ENCODE assay signal across 23 cellular contexts in the genomic region with DNA sequence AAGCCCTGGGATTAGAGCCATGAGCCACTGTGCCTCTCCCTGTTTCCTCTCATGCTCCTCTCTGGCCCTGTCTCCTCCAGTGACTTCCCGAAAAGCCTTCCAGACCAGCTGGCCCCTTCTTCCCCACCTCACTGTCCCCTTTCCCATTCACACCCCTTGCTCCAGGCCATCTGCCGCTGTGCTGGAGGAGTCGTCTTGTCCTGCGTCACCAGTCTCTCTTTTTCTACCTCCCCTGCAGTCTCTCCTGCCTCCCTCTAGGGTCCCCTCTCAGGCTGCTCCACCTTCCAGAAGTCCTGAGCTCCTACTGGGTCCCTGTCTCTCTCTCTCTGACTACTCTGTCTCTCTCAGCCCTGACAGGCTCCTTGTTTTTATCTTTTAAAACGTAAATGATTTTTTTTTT. TPM values are rescaled to one million over a fixed set of nuclear protein-coding genes. Genes with fewer than 3 reads are reported as not detected.
A peak's percentile ranks its signal among the peaks of the same experiment; 100 is the strongest.
DNase-seq lines count a peak whose midpoint lies in the region; ATAC-seq and TF ChIP-seq lines count a peak whose summit lies in the region.
"Had no signal": no experiment of that assay in that cellular context is flagged by ENCODE, and none has a peak within 500 bp of the region (broad histone marks: within the 10 kb centered on the region; RNA-seq: fewer than 3 reads in every experiment).

No MANE protein-coding gene starts in this region.

- H3K9me3 Mint-ChIP-seq in H9 (no peaks in the 10 kb centered on the region), naive B cell (peaks cover 0 to 4% (median 0%) of the 10 kb centered on the region in 7 donors)
- no peaks in the 10 kb centered on the region for H3K9me3 Mint-ChIP-seq in activated T-helper 17 cell treated with anti-CD3 and anti-CD28 coated beads, Interleukin-2, amount 50 U/mL, for 72 hours
- H3K9me3 Mint-ChIP-seq: stimulated activated memory B cell treated with anti-CD40 and anti-IgM and Interleukin-4, amounts not matched to agents 10 μg/mL and 1 μg/mL and 100 μg/mL, for 72 hours had no signal

- peak overlapping the region; percentile 15 to 84 (median 74); a peak in 21 of 22 replicates for H3K4me2 ChIP-seq in BLaER1 treated with 17β-estradiol and CSF1 and Interleukin-3, amounts not matched to agents 10 nM and 100 nM
- H3K4me2 ChIP-seq in H9 (ENCODE audit: insufficient read depth, insufficient read length, low read length): no peak overlapping the region

- peaks cover 0 to 89% (median 76%) of the 10 kb centered on the region in 11 experiments; a peak in 19 of 22 replicates for H3K36me3 ChIP-seq in BLaER1 treated with 17β-estradiol and CSF1 and Interleukin-3, amounts not matched to agents 10 nM and 100 nM
- H3K36me3 ChIP-seq in tibial artery: no peaks in the 10 kb centered on the region
- H3K36me3 ChIP-seq: gastrocnemius medialis, neutrophil, thoracic aorta had no signal

- ATAC-seq in activated T-helper 17 cell treated with anti-CD3 and anti-CD28 coated beads, Interleukin-2, amount 50 U/mL, for 72 hours (replicated peaks): no peak
- ATAC-seq in naive B cell (ENCODE audit: low read depth in 2 of 2): no peak
- ATAC-seq: gastrocnemius medialis; left cardiac atrium; stimulated activated memory B cell treated with anti-CD40 and anti-IgM and Interleukin-4, amounts not matched to agents 10 μg/mL and 1 μg/mL and 100 μg/mL, for 72 hours had no signal

- no CpG with 5 or more reads among the region's 5 CpGs for WGBS in H9 (ENCODE audit: extremely low coverage, insufficient read length, low lambda C conversion rate)

- no peak overlapping the region for H2AFZ ChIP-seq in H9 (ENCODE audit: low read length)

- no peak overlapping the region for H3K18ac ChIP-seq in H9 (ENCODE audit: insufficient read length, low read depth, low read length)

- no peaks in the 10 kb centered on the region for H3K79me2 ChIP-seq in H9 (ENCODE audit: insufficient read depth, low read length)

- no peak overlapping the region for H2BK5ac ChIP-seq in H9 (ENCODE audit: insufficient read length, low read length)

- DNase-seq in H9: no peak
- DNase-seq in naive B cell: no peak
- DNase-seq in NCI-H2029 treated with DMSO at 0.1 percent for 48 hours (lab: John Stamatoyannopoulos, UW): no peak
- no peak for DNase-seq in NCI-H446 treated with DMSO at 0.1 percent for 48 hours (lab: John Stamatoyannopoulos, UW)
- DNase-seq in tibial artery: no peak
- DNase-seq: activated CD4-positive, alpha-beta T cell treated with anti-CD3 and anti-CD28 coated beads, Interleukin-2, amount 50 U/mL, for 4 hours; amygdala; central memory CD4-positive, alpha-beta T cell; gastrocnemius medialis; KBM-7; left cardiac atrium; midbrain; NCI-H1694; NCI-H446; RPMI8226; SW 1271 had no signal

- intact Hi-C loops in tibial artery (cut with DNase I; ENCODE audit: low total_unique reads): no loop called here

- no peak overlapping the region for H2BK15ac ChIP-seq in H9 (ENCODE audit: low read depth, low read length)

- H3K27ac ChIP-seq in BLaER1 treated with 17β-estradiol and CSF1 and Interleukin-3, amounts not matched to agents 10 nM and 100 nM: peak overlapping the region in 10 of 11 experiments; percentile 14 to 58 (median 35); a peak in 12 of 22 replicates
- H3K27ac ChIP-seq in H9 (ENCODE audit: insufficient read length, low read depth, low read length): no peak overlapping the region
- no peak overlapping the region for H3K27ac ChIP-seq in tibial artery
- H3K27ac ChIP-seq: gastrocnemius medialis, neutrophil, thoracic aorta had no signal

- H3K14ac ChIP-seq in H9 (ENCODE audit: insufficient read depth, low read length): peak overlapping the region; percentile 63; the same call in 1 of the 2 replicates

- no peaks in the 10 kb centered on the region for H3K27me3 ChIP-seq in BLaER1 treated with 17β-estradiol and CSF1 and Interleukin-3, amounts not matched to agents 10 nM and 100 nM
- no peaks in the 10 kb centered on the region for H3K27me3 ChIP-seq in H9 (ENCODE audit: insufficient read depth, low read length)
- peaks cover 0 to 2% of the 10 kb centered on the region in 2 donors for H3K27me3 ChIP-seq in tibial artery
- H3K27me3 ChIP-seq: gastrocnemius medialis had no signal

- H2BK20ac ChIP-seq in H9 (ENCODE audit: low read depth, low read length, poor library complexity, severe bottlenecking): no peak overlapping the region

- H3K4ac ChIP-seq in H9 (ENCODE audit: low read depth, low read length): no peak overlapping the region

- no peak overlapping the region for H4K91ac ChIP-seq in H9 (ENCODE audit: insufficient read length, low read depth, low read length)

- no peak overlapping the region for H3K23ac ChIP-seq in H9 (ENCODE audit: insufficient read length, low read depth, low read length)

- H3K4me3 Mint-ChIP-seq in H9: no peak overlapping the region
- no peak overlapping the region for H3K4me3 Mint-ChIP-seq in activated T-helper 17 cell treated with anti-CD3 and anti-CD28 coated beads, Interleukin-2, amount 50 U/mL, for 72 hours
- H3K4me3 Mint-ChIP-seq in naive B cell: peak overlapping the region in 5 of 8 donors; percentile 39 to 74 (median 49)
- H3K4me3 Mint-ChIP-seq: stimulated activated memory B cell treated with anti-CD40 and anti-IgM and Interleukin-4, amounts not matched to agents 10 μg/mL and 1 μg/mL and 100 μg/mL, for 72 hours had no signal

- H3K36me3 Mint-ChIP-seq in H9 (ENCODE audit: insufficient read depth in 1 of 3, low read depth in 3 of 3) (no peaks in the 10 kb centered on the region), naive B cell (peaks cover 30 to 33% of the 10 kb centered on the region in 2 donors)
- no peaks in the 10 kb centered on the region for H3K36me3 Mint-ChIP-seq in activated T-helper 17 cell treated with anti-CD3 and anti-CD28 coated beads, Interleukin-2, amount 50 U/mL, for 72 hours (ENCODE audit: low read depth)

- H4K5ac ChIP-seq in H9 (ENCODE audit: insufficient read length, low read depth, low read length): no peak overlapping the region

- H3K4me3 ChIP-seq in BLaER1 treated with 17β-estradiol and CSF1 and Interleukin-3, amounts not matched to agents 10 nM and 100 nM: no peak overlapping the region
- H3K4me3 ChIP-seq in tibial artery: no peak overlapping the region
- H3K4me3 ChIP-seq: gastrocnemius medialis, thoracic aorta had no signal

- peaks cover 89 to 99% (median 95%) of the 10 kb centered on the region in 10 experiments for H3K4me1 ChIP-seq in BLaER1 treated with 17β-estradiol and CSF1 and Interleukin-3, amounts not matched to agents 10 nM and 100 nM
- H3K4me1 ChIP-seq in H9 (ENCODE audit: insufficient read depth, low read length) (no peaks in the 10 kb centered on the region), tibial artery (no peaks in the 10 kb centered on the region)
- H3K4me1 ChIP-seq: gastrocnemius medialis had no signal

- no peak overlapping the region for H4K8ac ChIP-seq in H9 (replicated peaks; ENCODE audit: insufficient read length, low read depth, low read length)

- peak overlapping the region in 1 of 11 experiments; percentile 38; a peak in 3 of 22 replicates for H3K9ac ChIP-seq in BLaER1 treated with 17β-estradiol and CSF1 and Interleukin-3, amounts not matched to agents 10 nM and 100 nM
- H3K9ac ChIP-seq in H9 (ENCODE audit: extremely low read depth, insufficient read length, low read length): no peak overlapping the region

- no peaks in the 10 kb centered on the region for H3K79me1 ChIP-seq in H9 (ENCODE audit: insufficient read depth, low read depth, low read length, poor library complexity, severe bottlenecking)

- H3K56ac ChIP-seq in H9 (ENCODE audit: insufficient read length, low read depth, low read length): no peak overlapping the region

- H3K9me3 ChIP-seq in BLaER1 treated with 17β-estradiol and CSF1 and Interleukin-3, amounts not matched to agents 10 nM and 100 nM (replicated peaks in 1 of 11): no peaks in the 10 kb centered on the region
- no peaks in the 10 kb centered on the region for H3K9me3 ChIP-seq in H9 (ENCODE audit: control insufficient read depth, low read depth, low read length)
- no peaks in the 10 kb centered on the region for H3K9me3 ChIP-seq in tibial artery
- H3K9me3 ChIP-seq: gastrocnemius medialis, neutrophil, thoracic aorta had no signal

- H3K27me3 Mint-ChIP-seq in H9 (ENCODE audit: low read depth): peaks cover 23% of the 10 kb centered on the region
- H3K27me3 Mint-ChIP-seq in activated T-helper 17 cell treated with anti-CD3 and anti-CD28 coated beads, Interleukin-2, amount 50 U/mL, for 72 hours: peaks cover 9% of the 10 kb centered on the region
- H3K27me3 Mint-ChIP-seq in naive B cell: no peaks in the 10 kb centered on the region
- H3K27me3 Mint-ChIP-seq: stimulated activated memory B cell treated with anti-CD40 and anti-IgM and Interleukin-4, amounts not matched to agents 10 μg/mL and 1 μg/mL and 100 μg/mL, for 72 hours had no signal

- H2BK120ac ChIP-seq in H9 (ENCODE audit: low read depth, low read length, poor library complexity, severe bottlenecking): no peak overlapping the region

- H2AK5ac ChIP-seq in H9 (ENCODE audit: insufficient read length, low read length): no peak overlapping the region

- no peaks in the 10 kb centered on the region for H3K23me2 ChIP-seq in H9 (ENCODE audit: insufficient read length, low read depth, low read length, poor library complexity, severe bottlenecking)

- H3T11ph ChIP-seq in H9 (ENCODE audit: low read length): no peak overlapping the region

- peak overlapping the region in 1 of 3 experiments; percentile 66; a peak in 2 of 7 replicates for H3K27ac Mint-ChIP-seq in H9
- peak overlapping the region; percentile 25 for H3K27ac Mint-ChIP-seq in activated T-helper 17 cell treated with anti-CD3 and anti-CD28 coated beads, Interleukin-2, amount 50 U/mL, for 72 hours
- H3K27ac Mint-ChIP-seq in naive B cell: peak overlapping the region in 5 of 6 donors; percentile 52 to 99 (median 90)
- H3K27ac Mint-ChIP-seq: stimulated activated memory B cell treated with anti-CD40 and anti-IgM and Interleukin-4, amounts not matched to agents 10 μg/mL and 1 μg/mL and 100 μg/mL, for 72 hours had no signal

- H2BK12ac ChIP-seq in H9 (ENCODE audit: insufficient read length, low read depth, low read length): no peak overlapping the region

- H3K4me1 Mint-ChIP-seq in H9 (peaks cover 0 to 12% of the 10 kb centered on the region in 2 experiments; a peak in 3 of 4 replicates), naive B cell (peaks cover 49 to 86% (median 71%) of the 10 kb centered on the region in 3 donors)
- H3K4me1 Mint-ChIP-seq in activated T-helper 17 cell treated with anti-CD3 and anti-CD28 coated beads, Interleukin-2, amount 50 U/mL, for 72 hours: peaks cover 18% of the 10 kb centered on the region

- H4K20me1 ChIP-seq in BLaER1 treated with 17β-estradiol and CSF1 and Interleukin-3, amounts not matched to agents 10 nM and 100 nM: peaks cover 0 to 18% (median 0%) of the 10 kb centered on the region in 11 experiments; a peak in 3 of 22 replicates
- H4K20me1 ChIP-seq in H9 (ENCODE audit: control insufficient read depth, insufficient read depth, insufficient read length): no peaks in the 10 kb centered on the region

- no peak for TF ChIP-seq CTCF in H9 (conservative IDR thresholded peaks at IDR 0.05)
- TF ChIP-seq CTCF in tibial artery (IDR thresholded peaks at IDR 0.05): no peak

RNA-seq across cellular contexts. Expression of gene FFAR1, which starts 5.3 kb away (rescaled TPM):
- total RNA-seq in H9 (2021): not detected in 2 replicates
- under 1 TPM; 0.42 to 0.54 TPM for total RNA-seq in activated T-helper 17 cell treated with anti-CD3 and anti-CD28 coated beads, Interleukin-2, amount 50 U/mL, for 72 hours
- polyA plus RNA-seq in naive B cell (ENCODE audit: low read depth in 6 of 6): 1 to 10 TPM in 2 of 6 donors, under 1 TPM in 4; 0.14 to 1.9 (median 0.75) TPM
- total RNA-seq: gastrocnemius medialis, left cardiac atrium, renal cortical epithelial cell, thoracic aorta had no signal
- polyA plus RNA-seq: esophagus had no signal

RNA-seq across cellular contexts. Expression of gene CD22, which starts 13.4 kb away (rescaled TPM):
- not detected in 2 replicates for total RNA-seq in H9 (2021)
- 10 to 100 TPM in 1 of 2 donors, 1 to 10 TPM in 1; 5.3 to 11.7 TPM for total RNA-seq in activated T-helper 17 cell treated with anti-CD3 and anti-CD28 coated beads, Interleukin-2, amount 50 U/mL, for 72 hours
- 100 to 1,000 TPM; 364 to 971 (median 552) TPM for polyA plus RNA-seq in naive B cell (ENCODE audit: low read depth in 6 of 6)
- total RNA-seq: renal cortical epithelial cell had no signal

RNA-seq across cellular contexts. Expression of gene FFAR3, which starts 15.8 kb away (rescaled TPM):
- total RNA-seq in H9 (2021): not detected in 2 replicates
- total RNA-seq in activated T-helper 17 cell treated with anti-CD3 and anti-CD28 coated beads, Interleukin-2, amount 50 U/mL, for 72 hours: 1 to 10 TPM; 1.7 to 2.3 TPM
- polyA plus RNA-seq in naive B cell (ENCODE audit: low read depth in 6 of 6): under 1 TPM in 1 of 6 donors, not detected in 5; 0.17 TPM
- total RNA-seq: gastrocnemius medialis, renal cortical epithelial cell, thoracic aorta had no signal
- polyA plus RNA-seq: esophagus had no signal

RNA-seq across cellular contexts. Expression of gene GPR42, which starts 28.4 kb away (rescaled TPM):
- total RNA-seq in H9 (2021): not detected in 2 replicates
- under 1 TPM; 0.42 to 0.61 TPM for total RNA-seq in activated T-helper 17 cell treated with anti-CD3 and anti-CD28 coated beads, Interleukin-2, amount 50 U/mL, for 72 hours
- not detected for polyA plus RNA-seq in naive B cell (ENCODE audit: low read depth in 6 of 6)
- total RNA-seq: gastrocnemius medialis, left cardiac atrium, renal cortical epithelial cell, thoracic aorta had no signal
- polyA plus RNA-seq: esophagus had no signal

RNA-seq across cellular contexts. Expression of gene MAG, which starts 50.5 kb away (rescaled TPM):
- total RNA-seq in H9 (2021): 0.13 TPM in 1 of 2 replicates, not detected in the other
- under 1 TPM; 0.24 to 0.50 TPM for total RNA-seq in activated T-helper 17 cell treated with anti-CD3 and anti-CD28 coated beads, Interleukin-2, amount 50 U/mL, for 72 hours
- polyA plus RNA-seq in naive B cell (ENCODE audit: low read depth in 6 of 6): under 1 TPM in 4 of 6 donors, not detected in 2; 0.12 to 0.41 (median 0.29) TPM
- total RNA-seq: left cardiac atrium, renal cortical epithelial cell had no signal
- polyA plus RNA-seq: esophagus had no signal

Comparison
In these comparisons a context has a peak if more than half of its experiments do, and no peak if none do; other contexts are left out.
1. H3K27ac ChIP-seq: peak in BLaER1 treated with 17β-estradiol and CSF1 and Interleukin-3, amounts not matched to agents 10 nM and 100 nM (10 of 11); none in H9 (single experiment) and tibial artery (0 of 2).
2. H3K4me3 Mint-ChIP-seq: peak in naive B cell (5 of 8); none in H9 (0 of 2) and activated T-helper 17 cell treated with anti-CD3 and anti-CD28 coated beads, Interleukin-2, amount 50 U/mL, for 72 hours (single experiment).